Comparison of ENCODE assay signal across 35 cellular contexts in the genomic region with DNA sequence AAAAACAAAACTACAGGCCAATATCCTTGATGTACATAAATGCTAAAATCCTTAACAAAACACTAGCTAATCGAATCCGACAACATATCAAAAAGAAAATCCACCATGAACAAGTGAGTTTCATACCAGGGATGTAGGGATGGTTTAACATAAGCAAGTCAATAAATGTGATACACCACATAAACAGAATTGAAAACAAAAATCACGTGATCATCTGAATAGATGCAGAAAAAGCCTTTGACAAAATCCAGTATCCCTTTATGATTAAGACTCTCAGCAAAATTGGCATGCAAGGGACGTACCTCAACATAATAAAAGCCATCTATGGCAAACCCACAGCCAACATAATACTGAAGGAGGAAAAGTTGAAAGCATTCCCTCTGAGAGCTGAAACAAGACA.
"Had no signal": no experiment of that assay in that cellular context is flagged by ENCODE, and none has a peak within 500 bp of the region (broad histone marks: within the 10 kb centered on the region; RNA-seq: fewer than 3 reads in every experiment).

No MANE protein-coding gene starts in this region.

- H3K4me3 ChIP-seq: MG63 had no signal

- DNase-seq: Karpas-422, Kasumi-1, MG63, MM.1S, MV-4-11, NCI-H1048, NCI-H1092, NCI-H1092 treated with DMSO at 0.1 percent for 48 hours, NCI-H1105, NCI-H1105 treated with DMSO at 0.1 percent for 48 hours, NCI-H1417, NCI-H1417 treated with DMSO at 0.1 percent for 48 hours, NCI-H1436, NCI-H1436 treated with DMSO at 0.1 percent for 48 hours, NCI-H146, NCI-H1694, NCI-H1694 treated with DMSO at 0.1 percent for 48 hours, NCI-H187, NCI-H187 treated with DMSO at 0.1 percent for 48 hours, NCI-H1930, NCI-H2029, NCI-H2029 treated with DMSO at 0.1 percent for 48 hours, NCI-H2081, NCI-H2081 treated with DMSO at 0.1 percent for 48 hours, NCI-H2107, NCI-H2171, NCI-H2171 treated with DMSO at 0.1 percent for 48 hours, NCI-H2227 treated with DMSO at 0.1 percent for 48 hours, NCI-H226, NCI-H345, NCI-H446, NCI-H446 treated with DMSO at 0.1 percent for 48 hours, NCI-H510A, NCI-H510A treated with DMSO at 0.1 percent for 48 hours, NCI-H524 treated with DMSO at 0.1 percent for 48 hours had no signal

- H3K27me3 ChIP-seq: MG63 had no signal

- H3K36me3 ChIP-seq: MG63 had no signal

- H3K9me3 ChIP-seq: MG63 had no signal
